ENCODE assay signal across 8 cellular contexts in the genomic region with DNA sequence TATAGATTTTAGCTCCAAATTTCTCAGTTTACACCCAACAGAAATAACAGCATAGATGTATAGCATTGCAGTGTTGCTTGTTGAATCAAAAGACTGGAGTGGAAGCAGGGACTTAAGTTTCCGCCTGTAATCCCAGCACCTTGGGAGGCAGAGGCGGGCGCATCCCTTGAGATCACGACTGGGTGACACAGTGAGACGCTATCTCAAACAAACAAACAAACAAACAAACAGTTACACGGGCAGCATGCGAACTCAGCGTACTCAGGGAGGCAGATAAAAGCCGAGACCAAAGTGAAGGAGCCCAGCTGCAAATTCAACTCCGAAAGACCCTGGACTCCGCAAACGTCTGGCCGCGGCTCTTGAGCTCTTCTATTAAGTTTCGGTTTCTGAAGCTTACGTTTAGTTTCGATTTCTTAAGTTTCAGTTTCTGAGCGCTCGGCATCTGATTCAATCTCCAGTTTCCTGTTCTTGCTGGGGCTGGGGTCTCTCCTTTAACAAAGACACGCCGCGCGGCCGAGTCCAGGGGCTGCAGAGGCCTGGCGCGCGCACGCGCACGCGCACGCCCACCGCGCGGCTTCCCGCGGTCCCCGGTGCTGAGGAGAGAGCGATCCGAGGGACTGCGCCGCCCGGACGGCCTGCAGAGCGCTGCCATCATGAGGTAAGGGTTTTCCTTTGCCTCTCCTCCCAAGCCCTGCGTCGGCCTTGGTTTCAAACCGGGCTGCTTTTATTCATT. TPM values are rescaled to one million over a fixed set of nuclear protein-coding genes. Genes with fewer than 3 reads are reported as not detected.
DNase-seq lines count a peak whose midpoint lies in the region; ATAC-seq and TF ChIP-seq lines count a peak whose summit lies in the region.

A gene with protein sequence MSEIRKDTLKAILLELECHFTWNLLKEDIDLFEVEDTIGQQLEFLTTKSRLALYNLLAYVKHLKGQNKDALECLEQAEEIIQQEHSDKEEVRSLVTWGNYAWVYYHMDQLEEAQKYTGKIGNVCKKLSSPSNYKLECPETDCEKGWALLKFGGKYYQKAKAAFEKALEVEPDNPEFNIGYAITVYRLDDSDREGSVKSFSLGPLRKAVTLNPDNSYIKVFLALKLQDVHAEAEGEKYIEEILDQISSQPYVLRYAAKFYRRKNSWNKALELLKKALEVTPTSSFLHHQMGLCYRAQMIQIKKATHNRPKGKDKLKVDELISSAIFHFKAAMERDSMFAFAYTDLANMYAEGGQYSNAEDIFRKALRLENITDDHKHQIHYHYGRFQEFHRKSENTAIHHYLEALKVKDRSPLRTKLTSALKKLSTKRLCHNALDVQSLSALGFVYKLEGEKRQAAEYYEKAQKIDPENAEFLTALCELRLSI (plus strand): TSS at position 423 of the 733 bp plus-strand sequence. CDS start 231 bp downstream, at position 654.

- H3K9me3 ChIP-seq in left lung = no peaks in the 10 kb centered on the region

- no peaks in the 10 kb centered on the region for H3K27me3 ChIP-seq in left lung

- H3K27ac ChIP-seq in left lung = peak within 1 kb of the TSS; percentile 87 to 98

- DNase-seq in ACHN (peak; percentile 77), NCI-H510A (lab: John Stamatoyannopoulos, UW) (peak; percentile 38), dermis microvascular lymphatic vessel endothelial cell (ENCODE audit: low read depth in 2 of 2) (peak; percentile 32 to 70), left lung (peak; percentile 76 to 93)
- peak; percentile 39 to 49 for DNase-seq in activated CD4-positive, alpha-beta T cell treated with anti-CD3 and anti-CD28 coated beads, Interleukin-2, amount 50 U/mL, for 24 hours (ENCODE audit: low read depth in 1 of 2, low spot score in 1 of 2)
- DNase-seq in stimulated activated CD4-positive, alpha-beta T cell treated with anti-CD3 and anti-CD28 coated beads, Interleukin-2, amount 100 ng/mL, for 4 hours (ENCODE audit: low read depth) = peak; percentile 59

- H3K36me3 ChIP-seq in left lung = peaks cover 0 to 17% of the 10 kb centered on the region in 2 donors

- ATAC-seq in GM18867 (IDR thresholded peaks at IDR 0.05; ENCODE audit: unreplicated experiment) = peak; percentile 83
- ATAC-seq in HG03095 (IDR thresholded peaks at IDR 0.05; ENCODE audit: unreplicated experiment) = peak; percentile 73
- ATAC-seq in left lung = peak; percentile 90

- peaks cover 22 to 48% of the 10 kb centered on the region in 2 donors for H3K4me1 ChIP-seq in left lung

- in situ Hi-C loops in ACHN (cut with HindIII; ENCODE audit: low pct_ligation_motif_present, low pct_unique_long_range_greater_than_20kb, low sequenced_read_pairs) = loop anchor here (25.0 kb wide), 1 partner anchor 148 kb away; no protein-coding TSS in a partner anchor

- TF ChIP-seq CTCF in left lung (IDR thresholded peaks at IDR 0.05) = no peak

- intact Hi-C loops in left lung (cut with DNase I) = no loop called here

- H3K4me3 ChIP-seq in left lung = peak within 1 kb of the TSS; percentile 61 to 89

RNA-seq across cellular contexts. Expression of the gene that starts here (rescaled TPM):
- total RNA-seq in dermis microvascular lymphatic vessel endothelial cell (5.9 and 16.9 TPM in 2 replicates), left lung (10 to 100 TPM; 21.4 to 26.3 TPM)

Comparison
In these comparisons a context has a peak if more than half of its experiments do, and no peak if none do; other contexts are left out.
1. Peak in every context shown above with its lines: DNase-seq, ATAC-seq, H3K4me3 ChIP-seq and H3K27ac ChIP-seq.